In the genomic region with DNA sequence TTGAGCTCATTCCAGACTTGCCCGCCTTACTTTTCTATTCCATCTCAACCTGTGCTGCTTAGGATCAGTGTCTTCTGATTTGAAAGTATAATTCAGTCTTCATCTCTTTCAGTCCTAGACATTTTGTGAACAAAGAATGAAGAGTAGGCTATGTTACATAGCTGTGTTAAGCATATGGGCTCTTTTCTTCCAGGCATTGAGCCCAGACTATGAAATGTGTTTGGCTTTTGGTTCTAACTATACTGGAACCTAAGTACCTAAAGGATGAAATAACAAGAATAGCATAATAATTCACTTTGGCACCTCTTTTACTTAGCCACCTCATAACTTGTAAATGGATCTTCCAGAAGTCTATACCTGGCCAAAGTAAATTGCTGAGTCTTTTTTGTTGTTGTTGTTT, we compare ENCODE assay signal across 19 cellular contexts.
A peak's percentile ranks its signal among the peaks of the same experiment; 100 is the strongest.
DNase-seq lines count a peak whose midpoint lies in the region; ATAC-seq, FAIRE-seq and TF ChIP-seq lines count a peak whose summit lies in the region.
"Had no signal": no experiment of that assay in that cellular context is flagged by ENCODE, and none has a peak within 500 bp of the region (broad histone marks: within the 10 kb centered on the region; RNA-seq: fewer than 3 reads in every experiment).

No MANE protein-coding gene starts in this region.

- H3K27me3 Mint-ChIP-seq in mesothelial cell of epicardium (ENCODE audit: low read depth), result no peaks in the 10 kb centered on the region
- no peaks in the 10 kb centered on the region for H3K27me3 Mint-ChIP-seq in activated T-helper 1 cell treated with anti-CD3 and anti-CD28 coated beads, Interleukin-12 subunit alpha, Interleukin-12 subunit beta, Interleukin-2, Interleukin-4 antibody, amounts not matched to agents 30 ng/mL and 10 ng/mL and 1 ng/mL, durations not matched to agents 14 hours and 24 hours and 36 hours (ENCODE audit: insufficient read depth)

- peak; percentile 62 for FAIRE-seq in GM12878 (lab: Jason Lieb, UNC)
- FAIRE-seq: GM12891 had no signal

- no peak for TF ChIP-seq RAD21 in GM12878 (IDR thresholded peaks at IDR 0.05; ENCODE audit: insufficient read depth, low read depth, low read length)

- DNase-seq in DMS79 treated with DMSO at 0.1 percent for 48 hours (lab: John Stamatoyannopoulos, UW), result peak; percentile 52
- no peak for DNase-seq in DMS79 (lab: John Stamatoyannopoulos, UW)
- peak; percentile 69 for DNase-seq in G401 (ENCODE audit: low spot score)
- DNase-seq in GM12878 (ENCODE audit: low read depth, low spot score), result no peak
- no peak for DNase-seq in mesothelial cell of epicardium (ENCODE audit: low spot score in 2 of 2, unreplicated experiment in 2 of 2)
- no peak for DNase-seq in osteoblast (ENCODE audit: insufficient read length, low spot score, missing footprints)
- DNase-seq in activated T-helper 1 cell treated with anti-CD3 and anti-CD28 coated beads, Interleukin-12 subunit alpha, Interleukin-12 subunit beta, Interleukin-2, Interleukin-4 antibody, amounts not matched to agents 30 ng/mL and 10 ng/mL and 1 ng/mL, durations not matched to agents 14 hours and 24 hours and 36 hours (ENCODE audit: low spot score), result no peak
- DNase-seq: AML-193, GOT3, NCI-H1436 treated with DMSO at 0.1 percent for 48 hours, NCI-H2081, NCI-H2171 treated with DMSO at 0.1 percent for 48 hours, OCI-M1, Right ventricle myocardium superior had no signal

- intact Hi-C loops in GM12878 (cut with micrococcal nuclease; ENCODE audit: unreplicated experiment), result no loop called here
- intact Hi-C loops in activated T-helper 1 cell treated with anti-CD3 and anti-CD28 coated beads, Interleukin-12 subunit alpha, Interleukin-12 subunit beta, Interleukin-2, Interleukin-4 antibody, amounts not matched to agents 30 ng/mL and 10 ng/mL and 1 ng/mL, durations not matched to agents 14 hours and 24 hours and 36 hours (cut with micrococcal nuclease), result loop anchor here (5.0 kb wide), 3 partner anchors 73 to 773 kb away; a partner anchor contains a TSS

- POLR2A ChIA-PET in GM12878 (lab: Charles Lee), result no interaction called here

- WGBS in GM12878 (ENCODE audit: insufficient coverage, insufficient replicate concordance, low lambda C conversion rate, missing lambda C conversion rate), result 100% methylated on average over 1 of the region's 1 CpG

- RAD21 ChIA-PET in GM12878 (lab: Charles Lee; ENCODE audit: unreplicated experiment), result interaction anchor here (2.1 kb wide), 1 partner anchor 165 kb away, joined by 6 read pairs; no protein-coding TSS in a partner anchor

- no peak for TF ChIP-seq CTCF in GM12878 (IDR thresholded peaks at IDR 0.05 in 2 of 3, conservative IDR thresholded peaks at IDR 0.05 in 1 of 3; ENCODE audit: control insufficient read depth in 2 of 3, extremely low read depth in 1 of 3, insufficient read depth in 1 of 3, low read depth in 3 of 3, low read length in 3 of 3)
- TF ChIP-seq CTCF in mesothelial cell of epicardium (IDR thresholded peaks at IDR 0.05; ENCODE audit: unreplicated experiment), result no peak
- no peak for TF ChIP-seq CTCF in osteoblast (IDR thresholded peaks at IDR 0.05; ENCODE audit: extremely low read depth, low read depth, low read length)

- H4K20me1 ChIP-seq in GM12878 (ENCODE audit: control insufficient read depth, insufficient read depth), result no peaks in the 10 kb centered on the region
- H4K20me1 ChIP-seq in osteoblast (ENCODE audit: insufficient read depth, low read length), result no peaks in the 10 kb centered on the region

- peaks cover 4% of the 10 kb centered on the region for H3K36me3 Mint-ChIP-seq in mesothelial cell of epicardium
- H3K36me3 Mint-ChIP-seq in activated T-helper 1 cell treated with anti-CD3 and anti-CD28 coated beads, Interleukin-12 subunit alpha, Interleukin-12 subunit beta, Interleukin-2, Interleukin-4 antibody, amounts not matched to agents 30 ng/mL and 10 ng/mL and 1 ng/mL, durations not matched to agents 14 hours and 24 hours and 36 hours (ENCODE audit: low read depth), result peaks cover 28% of the 10 kb centered on the region

- no peak overlapping the region for H2AFZ ChIP-seq in GM12878 (ENCODE audit: control insufficient read depth, low read depth, low read length)
- H2AFZ ChIP-seq in osteoblast (ENCODE audit: low read length), result no peak overlapping the region

- H3K4me2 ChIP-seq in GM12878 (ENCODE audit: control insufficient read depth, insufficient read depth) (no peak overlapping the region), osteoblast (ENCODE audit: insufficient read depth, low read length) (no peak overlapping the region)
- H3K4me2 ChIP-seq: KMS-11 had no signal

- CTCF ChIA-PET in GM12878 (lab: Yijun Ruan, JAX), result interaction anchor here (0.8 to 5.3 kb wide), 5 partner anchors 13 to 166 kb away, joined by 4 to 28 read pairs (median 5); no protein-coding TSS in a partner anchor

- H3K79me2 ChIP-seq in GM12878 (ENCODE audit: control insufficient read depth, insufficient read depth, low read length), result no peaks in the 10 kb centered on the region
- H3K79me2 ChIP-seq in osteoblast (ENCODE audit: insufficient read depth, low read length), result no peaks in the 10 kb centered on the region

- in situ Hi-C loops in G401 (cut with HindIII; ENCODE audit: low sequenced_read_pairs) (no loop called here), GM12878 (cut with MboI) (loop anchor here (25.0 kb wide), 1 partner anchor 1103 kb away; a partner anchor contains a TSS)

- H3K27ac ChIP-seq in GM12878 (ENCODE audit: control insufficient read depth, insufficient read depth), result no peak overlapping the region
- H3K27ac ChIP-seq in osteoblast (ENCODE audit: low read depth, low read length), result no peak overlapping the region
- H3K27ac ChIP-seq: 22Rv1, C4-2B, KMS-11 had no signal

- H3K27me3 ChIP-seq in GM12878 (replicated peaks in 1 of 2; ENCODE audit: control insufficient read depth in 2 of 2, insufficient read depth in 2 of 2, low read length in 1 of 2), result no peaks in the 10 kb centered on the region
- H3K27me3 ChIP-seq in osteoblast (ENCODE audit: insufficient read depth, low read length), result no peaks in the 10 kb centered on the region

- H3K4me1 ChIP-seq in GM12878 (ENCODE audit: control insufficient read depth, insufficient read depth, low read length) (no peaks in the 10 kb centered on the region), osteoblast (ENCODE audit: insufficient read depth, low read length) (peaks cover 20% of the 10 kb centered on the region)

- H3K4me3 Mint-ChIP-seq in mesothelial cell of epicardium, result no peak overlapping the region
- H3K4me3 Mint-ChIP-seq in activated T-helper 1 cell treated with anti-CD3 and anti-CD28 coated beads, Interleukin-12 subunit alpha, Interleukin-12 subunit beta, Interleukin-2, Interleukin-4 antibody, amounts not matched to agents 30 ng/mL and 10 ng/mL and 1 ng/mL, durations not matched to agents 14 hours and 24 hours and 36 hours, result no peak overlapping the region

- TF ChIP-seq EP300 in GM12878 (IDR thresholded peaks at IDR 0.05; ENCODE audit: borderline replicate concordance in 1 of 2, control insufficient read depth in 1 of 2, low read depth in 2 of 2, low read length in 2 of 2), result no peak

- ATAC-seq in GM12878, result no peak
- no peak for ATAC-seq in HG02588 (IDR thresholded peaks at IDR 0.05; ENCODE audit: unreplicated experiment)

- SMC1A ChIA-PET in GM12878 (lab: Charles Lee; ENCODE audit: uncharacterized antibody, unreplicated experiment), result interaction anchor here (0.9 to 2.8 kb wide), 6 partner anchors 12 to 165 kb away, joined by 3 to 7 read pairs (median 4); no protein-coding TSS in a partner anchor

- peak overlapping the region; percentile 12 for H3K27ac Mint-ChIP-seq in mesothelial cell of epicardium
- no peak overlapping the region for H3K27ac Mint-ChIP-seq in activated T-helper 1 cell treated with anti-CD3 and anti-CD28 coated beads, Interleukin-12 subunit alpha, Interleukin-12 subunit beta, Interleukin-2, Interleukin-4 antibody, amounts not matched to agents 30 ng/mL and 10 ng/mL and 1 ng/mL, durations not matched to agents 14 hours and 24 hours and 36 hours

- H3K9me3 ChIP-seq in GM12878 (replicated peaks; ENCODE audit: control insufficient read depth, insufficient read depth, low read length) (no peaks in the 10 kb centered on the region), osteoblast (ENCODE audit: low read depth, low read length) (no peaks in the 10 kb centered on the region)

- peaks cover 31% of the 10 kb centered on the region for H3K4me1 Mint-ChIP-seq in mesothelial cell of epicardium
- peaks cover 6% of the 10 kb centered on the region for H3K4me1 Mint-ChIP-seq in activated T-helper 1 cell treated with anti-CD3 and anti-CD28 coated beads, Interleukin-12 subunit alpha, Interleukin-12 subunit beta, Interleukin-2, Interleukin-4 antibody, amounts not matched to agents 30 ng/mL and 10 ng/mL and 1 ng/mL, durations not matched to agents 14 hours and 24 hours and 36 hours (ENCODE audit: low read depth)

- H3K4me3 ChIP-seq in GM12878, result no peak overlapping the region
- H3K4me3 ChIP-seq in osteoblast (ENCODE audit: insufficient read depth, low read length), result no peak overlapping the region

- H3K9me3 Mint-ChIP-seq in mesothelial cell of epicardium, result no peaks in the 10 kb centered on the region
- no peaks in the 10 kb centered on the region for H3K9me3 Mint-ChIP-seq in activated T-helper 1 cell treated with anti-CD3 and anti-CD28 coated beads, Interleukin-12 subunit alpha, Interleukin-12 subunit beta, Interleukin-2, Interleukin-4 antibody, amounts not matched to agents 30 ng/mL and 10 ng/mL and 1 ng/mL, durations not matched to agents 14 hours and 24 hours and 36 hours

- no peaks in the 10 kb centered on the region; a peak in 2 of 4 replicates for H3K36me3 ChIP-seq in GM12878 (ENCODE audit: control insufficient read depth in 2 of 2, insufficient read depth in 2 of 2, low read length in 1 of 2)
- no peaks in the 10 kb centered on the region for H3K36me3 ChIP-seq in osteoblast (ENCODE audit: insufficient read depth, low read length)

- BruUV-seq in GM12878 (replicated peaks; lab: Mats Ljungman, UMichigan), result no TSS peak

- no peak overlapping the region for H3K9ac ChIP-seq in GM12878 (ENCODE audit: control insufficient read depth, insufficient read depth, low read length)
- H3K9ac ChIP-seq: KMS-11 had no signal

- no peak for TF ChIP-seq POLR2A in GM12878 (IDR thresholded peaks at IDR 0.05; ENCODE audit: low read depth, low read length)

TF ChIP-seq in GM12878, 131 proteins besides CTCF, POLR2A, EP300 and RAD21 (continues in another document):
- no peak for TF ChIP-seq ESRRA (IDR thresholded peaks at IDR 0.05; ENCODE audit: low read length)
- TF ChIP-seq ZNF384 (IDR thresholded peaks at IDR 0.05; ENCODE audit: borderline replicate concordance, low read depth, low read length), result no peak
- no peak for TF ChIP-seq CBX3 (IDR thresholded peaks at IDR 0.05; ENCODE audit: borderline replicate concordance, low read depth)
- no peak for TF ChIP-seq JUNB (IDR thresholded peaks at IDR 0.05)
- TF ChIP-seq EGR1 (IDR thresholded peaks at IDR 0.05; ENCODE audit: borderline replicate concordance in 1 of 2, low read depth in 2 of 2, low read length in 2 of 2), result no peak
- TF ChIP-seq FOS (IDR thresholded peaks at IDR 0.05; ENCODE audit: borderline replicate concordance, extremely low read depth, insufficient read length), result no peak
- TF ChIP-seq, protein P1, sequence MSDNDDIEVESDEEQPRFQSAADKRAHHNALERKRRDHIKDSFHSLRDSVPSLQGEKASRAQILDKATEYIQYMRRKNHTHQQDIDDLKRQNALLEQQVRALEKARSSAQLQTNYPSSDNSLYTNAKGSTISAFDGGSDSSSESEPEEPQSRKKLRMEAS (IDR thresholded peaks at IDR 0.05; ENCODE audit: low read depth, low read length), result no peak
- TF ChIP-seq ZSCAN29 (IDR thresholded peaks at IDR 0.05), result no peak

Comparison
In these comparisons a context has a peak if more than half of its experiments do, and no peak if none do; other contexts are left out.
1. DNase-seq: peak in DMS79 treated with DMSO at 0.1 percent for 48 hours (single experiment) and G401 (single experiment); none in DMS79 (single experiment), GM12878 (single experiment), mesothelial cell of epicardium (0 of 2), osteoblast (single experiment) and activated T-helper 1 cell treated with anti-CD3 and anti-CD28 coated beads, Interleukin-12 subunit alpha, Interleukin-12 subunit beta, Interleukin-2, Interleukin-4 antibody, amounts not matched to agents 30 ng/mL and 10 ng/mL and 1 ng/mL, durations not matched to agents 14 hours and 24 hours and 36 hours (single experiment).